ENCODE assay signal across 8 cellular contexts in the genomic region with DNA sequence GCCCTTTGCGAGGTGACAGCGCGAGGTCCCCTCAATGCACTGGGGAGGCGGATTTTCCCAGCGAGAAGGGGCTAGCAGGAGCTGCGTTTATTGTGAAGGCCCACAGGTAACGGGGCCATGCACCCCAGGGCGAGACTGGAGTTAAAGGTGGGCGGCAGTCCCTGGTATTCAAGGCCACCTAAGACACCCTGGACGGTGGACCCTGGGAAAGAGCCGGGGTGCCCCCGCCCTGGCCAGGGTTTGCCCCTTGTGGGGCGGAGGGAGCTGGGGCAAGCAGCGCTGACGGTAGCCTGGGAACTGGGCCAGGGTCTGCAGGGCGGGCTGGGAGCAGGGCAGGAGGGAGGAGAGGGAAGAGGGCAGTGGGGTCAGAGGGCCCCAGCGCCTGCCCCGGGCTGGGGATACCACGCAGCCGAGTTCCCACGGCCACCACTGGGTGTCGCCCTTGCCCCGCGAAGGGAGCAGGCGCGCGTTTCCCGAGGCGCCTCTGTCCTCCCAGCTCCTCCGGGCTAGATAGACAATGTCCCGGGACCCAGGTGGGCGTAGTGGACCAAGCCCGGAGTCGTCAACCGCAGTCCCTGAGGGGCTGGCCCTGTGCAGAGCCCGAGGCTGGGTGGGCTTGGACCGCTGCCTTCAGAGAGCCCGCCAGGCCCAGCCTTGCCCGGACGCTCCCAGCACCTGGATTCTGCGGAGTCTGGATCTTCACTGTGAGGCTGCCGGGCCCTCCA.
DNase-seq lines count a peak whose midpoint lies in the region; ATAC-seq and TF ChIP-seq lines count a peak whose summit lies in the region.

No MANE protein-coding gene starts in this region.

- ATAC-seq in HG02884 (IDR thresholded peaks at IDR 0.05; ENCODE audit: unreplicated experiment): peak; percentile 86

- no peaks in the 10 kb centered on the region for H3K4me1 ChIP-seq in fibroblast of lung (ENCODE audit: control insufficient read depth, extremely low read depth, insufficient read depth, low read length)
- no peaks in the 10 kb centered on the region for H3K4me1 ChIP-seq in neural progenitor cell

- no peak overlapping the region for H3K4me3 Mint-ChIP-seq in neural progenitor cell

- H4K20me1 ChIP-seq in fibroblast of lung (ENCODE audit: control insufficient read depth, extremely low read depth, insufficient read depth, low read length) (no peaks in the 10 kb centered on the region), neural progenitor cell (ENCODE audit: low read depth) (no peaks in the 10 kb centered on the region)

- H3K4me1 Mint-ChIP-seq in neural progenitor cell: peaks cover 8% of the 10 kb centered on the region

- DNase-seq in NCI-H82 (lab: John Stamatoyannopoulos, UW): peak; percentile 31
- no peak for DNase-seq in NCI-H82 treated with DMSO at 0.1 percent for 48 hours (lab: John Stamatoyannopoulos, UW; ENCODE audit: unreplicated experiment)
- DNase-seq in NCI-H748 treated with DMSO at 0.1 percent for 48 hours (lab: John Stamatoyannopoulos, UW): peak; percentile 10
- DNase-seq in activated T-cell treated with anti-CD3 and anti-CD28 coated beads, Interleukin-2, amount 50 U/mL, for 1 hour: peak; percentile 74
- DNase-seq in fibroblast of lung (ENCODE audit: low read depth in 2 of 2): peak; percentile 11 to 15
- DNase-seq in neural progenitor cell (ENCODE audit: low spot score): peak; percentile 81
- peak in 42 of 49 donors; percentile 2 to 78 (median 38) for DNase-seq in substantia nigra (lab: John Stamatoyannopoulos, UW)

- H2AFZ ChIP-seq in fibroblast of lung (ENCODE audit: low read length): no peak overlapping the region
- peak overlapping the region; percentile 97 for H2AFZ ChIP-seq in neural progenitor cell (replicated peaks)

- H3K27me3 ChIP-seq in fibroblast of lung (ENCODE audit: control insufficient read depth, insufficient read depth, low read length) (no peaks in the 10 kb centered on the region), neural progenitor cell (no peaks in the 10 kb centered on the region)

- H3K9me3 Mint-ChIP-seq in neural progenitor cell: peaks cover 5% of the 10 kb centered on the region

- no peak overlapping the region for H3K9ac ChIP-seq in fibroblast of lung (ENCODE audit: insufficient read depth, low read length)
- H3K9ac ChIP-seq in neural progenitor cell: no peak overlapping the region

- no peaks in the 10 kb centered on the region for H3K36me3 ChIP-seq in fibroblast of lung (ENCODE audit: control insufficient read depth, insufficient read depth, low read length)
- no peaks in the 10 kb centered on the region for H3K36me3 ChIP-seq in neural progenitor cell

- H3K36me3 Mint-ChIP-seq in neural progenitor cell: no peaks in the 10 kb centered on the region

- H3K4me3 ChIP-seq in fibroblast of lung (replicated peaks in 1 of 4; ENCODE audit: control extremely low read depth in 1 of 4, insufficient read depth in 1 of 4, low read depth in 3 of 4, low read length in 4 of 4) (no peak overlapping the region), neural progenitor cell (no peak overlapping the region)

- no peaks in the 10 kb centered on the region for H3K9me3 ChIP-seq in fibroblast of lung (ENCODE audit: control insufficient read depth, insufficient read depth, low read depth, low read length)
- H3K9me3 ChIP-seq in neural progenitor cell (ENCODE audit: low read depth): no peaks in the 10 kb centered on the region

- H3K27ac ChIP-seq in fibroblast of lung (ENCODE audit: insufficient read depth, low read length): no peak overlapping the region
- no peak overlapping the region for H3K27ac ChIP-seq in neural progenitor cell
- no peak overlapping the region for H3K27ac ChIP-seq in substantia nigra (ENCODE audit: low read depth, low read length, poor library complexity, severe bottlenecking)

- H3K27me3 Mint-ChIP-seq in neural progenitor cell (ENCODE audit: insufficient read depth, low read depth): peaks cover 2% of the 10 kb centered on the region

- H3K79me2 ChIP-seq in fibroblast of lung (ENCODE audit: control insufficient read depth, insufficient read depth, low read length): no peaks in the 10 kb centered on the region
- H3K79me2 ChIP-seq in neural progenitor cell (ENCODE audit: low read depth): no peaks in the 10 kb centered on the region

- TF ChIP-seq CTCF in fibroblast of lung (conservative IDR thresholded peaks at IDR 0.05 in 1 of 2, IDR thresholded peaks at IDR 0.05 in 1 of 2; ENCODE audit: low read depth in 1 of 2, low read length in 2 of 2) (peak; percentile 79 to 81), neural progenitor cell (IDR thresholded peaks at IDR 0.05) (peak; percentile 93)

- H3K27ac Mint-ChIP-seq in neural progenitor cell: peak overlapping the region; percentile 78

- H3F3A ChIP-seq in neural progenitor cell (ENCODE audit: low read depth): no peaks in the 10 kb centered on the region

- H3K4me2 ChIP-seq in fibroblast of lung (ENCODE audit: extremely low read depth, insufficient read depth, low read length) (no peak overlapping the region), neural progenitor cell (no peak overlapping the region)
